In the genomic region with DNA sequence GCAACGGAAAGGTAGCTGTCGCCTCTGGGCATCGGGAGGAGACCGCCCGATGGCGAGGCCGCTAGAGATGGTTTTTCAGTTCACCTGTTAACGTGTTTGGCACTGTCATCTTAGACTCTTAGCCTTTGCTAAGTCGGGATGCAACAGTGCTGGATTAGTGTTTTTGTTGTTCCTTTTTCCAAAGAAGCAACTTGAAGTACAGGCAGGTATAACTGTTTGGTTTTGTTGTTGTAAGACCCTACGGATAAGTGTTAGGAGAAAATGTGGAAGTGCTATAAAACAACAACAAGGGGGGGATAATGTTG, we compare ENCODE assay signal across 8 cellular contexts.
A peak's percentile ranks its signal among the peaks of the same experiment; 100 is the strongest.
DNase-seq lines count a peak whose midpoint lies in the region.

No MANE protein-coding gene starts in this region.

- peaks cover 3 to 7% of the 10 kb centered on the region in 2 donors for H3K4me1 ChIP-seq in mucosa of rectum (ENCODE audit: control insufficient read depth in 2 of 2, insufficient read depth in 2 of 2, low read length in 2 of 2)

- no peaks in the 10 kb centered on the region for H3K9me3 ChIP-seq in mucosa of rectum (ENCODE audit: control insufficient read depth in 2 of 2, low read length in 2 of 2)

- no peaks in the 10 kb centered on the region for H3K36me3 ChIP-seq in mucosa of rectum (ENCODE audit: control insufficient read depth in 2 of 2, insufficient read depth in 2 of 2, low read length in 2 of 2)

- H3K9ac ChIP-seq in mucosa of rectum (ENCODE audit: low read depth in 1 of 2, low read length in 2 of 2), result peak overlapping the region; percentile 71 to 80

- peaks cover 17% of the 10 kb centered on the region for H3K36me3 Mint-ChIP-seq in T-helper 1 cell treated with Interleukin-12 subunit alpha and Interleukin-12 subunit beta and Interleukin-4 antibody, amounts not matched to agents 30 μg/mL and 1 μg/mL, for 36 hours (ENCODE audit: low read depth)

- peak overlapping the region; percentile 94 for H3K27ac Mint-ChIP-seq in T-helper 1 cell treated with Interleukin-12 subunit alpha and Interleukin-12 subunit beta and Interleukin-4 antibody, amounts not matched to agents 30 μg/mL and 1 μg/mL, for 36 hours

- H3K27me3 Mint-ChIP-seq in T-helper 1 cell treated with Interleukin-12 subunit alpha and Interleukin-12 subunit beta and Interleukin-4 antibody, amounts not matched to agents 30 μg/mL and 1 μg/mL, for 36 hours (ENCODE audit: low read depth), result no peaks in the 10 kb centered on the region

- DNase-seq in T-helper 1 cell (no peak), HCEC 1CT (peak; percentile 31), MV-4-11 (lab: John Stamatoyannopoulos, UW) (peak; percentile 15), hypothalamus (lab: John Stamatoyannopoulos, UW) (no peak), cerebellar nuclear complex (lab: John Stamatoyannopoulos, UW) (no peak)

- peaks cover 37% of the 10 kb centered on the region for H3K4me1 Mint-ChIP-seq in T-helper 1 cell treated with Interleukin-12 subunit alpha and Interleukin-12 subunit beta and Interleukin-4 antibody, amounts not matched to agents 30 μg/mL and 1 μg/mL, for 36 hours (ENCODE audit: low read depth)

- H3K27ac ChIP-seq in cingulate gyrus (ENCODE audit: low read depth, low read length), result peak overlapping the region; percentile 95
- peak overlapping the region; percentile 76 to 92 for H3K27ac ChIP-seq in mucosa of rectum (ENCODE audit: low read depth in 2 of 2, low read length in 2 of 2)

- H3K4me3 Mint-ChIP-seq in T-helper 1 cell treated with Interleukin-12 subunit alpha and Interleukin-12 subunit beta and Interleukin-4 antibody, amounts not matched to agents 30 μg/mL and 1 μg/mL, for 36 hours, result peak overlapping the region; percentile 93

- peak overlapping the region; percentile 82 to 89 for H3K4me3 ChIP-seq in mucosa of rectum (ENCODE audit: low read length in 2 of 2)

- H3K9me3 Mint-ChIP-seq in T-helper 1 cell treated with Interleukin-12 subunit alpha and Interleukin-12 subunit beta and Interleukin-4 antibody, amounts not matched to agents 30 μg/mL and 1 μg/mL, for 36 hours, result no peaks in the 10 kb centered on the region

- no peaks in the 10 kb centered on the region for H3K27me3 ChIP-seq in mucosa of rectum (ENCODE audit: control insufficient read depth in 2 of 2, insufficient read depth in 2 of 2, low read length in 2 of 2)

Comparison
In these comparisons a context has a peak if more than half of its experiments do, and no peak if none do; other contexts are left out.
1. DNase-seq: peak in HCEC 1CT (single experiment) and MV-4-11 (single experiment); none in T-helper 1 cell (0 of 5), hypothalamus (0 of 51) and cerebellar nuclear complex (0 of 2).